Comparison of ENCODE assay signal across 8 cellular contexts in genomic region chr5:155127552-155127951, GRCh38.
"Had no signal": no experiment of that assay in that cellular context is flagged by ENCODE, and none has a peak within 500 bp of the region (broad histone marks: within the 10 kb centered on the region; RNA-seq: fewer than 3 reads in every experiment).

No MANE protein-coding gene starts in this region.

- H3K9me3 ChIP-seq: HAP-1 had no signal

- H3K9ac ChIP-seq: GM23248 had no signal

- H3K4me3 ChIP-seq: GM23248, GM23338, HAP-1 had no signal

- H3K27ac ChIP-seq: GM23248 had no signal

- H3K36me3 ChIP-seq: HAP-1 had no signal

- DNase-seq: GM23248, GOT3, H7, H9, HCEC 1CT, HFFc6 had no signal
